Comparison of ENCODE assay signal across 1 cellular context in genomic region chr4:78776031-78776728, GRCh38.
TF ChIP-seq lines count a peak whose summit lies in the region.

Gene BMP2K, plus strand, starts transcription at chr4:78776350. Its CDS starts 194 bp downstream, at chr4:78776544.

TF ChIP-seq in K562, 482 proteins besides CTCF, POLR2A, EP300 and RAD21 (continued from another document and continues in another):
- TF ChIP-seq MAFG (tag; conservative IDR thresholded peaks at IDR 0.05) (no peak), PHB2 (IDR thresholded peaks at IDR 0.05; ENCODE audit: low read depth) (no peak), KLF13 (tag; IDR thresholded peaks at IDR 0.05; ENCODE audit: borderline replicate concordance, low read depth) (no peak), PCBP2 (IDR thresholded peaks at IDR 0.05; ENCODE audit: low read depth, low read length, poor library complexity, severe bottlenecking) (no peak), CCNT2 (IDR thresholded peaks at IDR 0.05; ENCODE audit: borderline replicate concordance, extremely low read depth, insufficient read length, low read depth, low read length) (peak; percentile 51), ZNF431 (CRISPR knock-in tag; IDR thresholded peaks at IDR 0.05) (0 out of 2 replicates have a peak, but pooled peaks have one; percentile 20), ZNF146 (CRISPR knock-in tag; IDR thresholded peaks at IDR 0.05; ENCODE audit: unreplicated experiment) (no peak), PYGO2 (tag; IDR thresholded peaks at IDR 0.05) (no peak), TBL1XR1 (IDR thresholded peaks at IDR 0.05; ENCODE audit: low read length in 2 of 2) (no peak), TEAD2 (tag; IDR thresholded peaks at IDR 0.05) (no peak), ZNF274 (IDR thresholded peaks at IDR 0.05; ENCODE audit: borderline replicate concordance, low read depth, low read length) (no peak), SRSF7 (optimal IDR thresholded peaks at IDR 0.05; ENCODE audit: low read depth, low read length) (no peak), PHF8 (IDR thresholded peaks at IDR 0.05; ENCODE audit: borderline replicate concordance, low read length) (peak; percentile 71; the same call in 1 of the 2 replicates), ZNF655 (CRISPR knock-in tag; IDR thresholded peaks at IDR 0.05) (no peak), SRSF3 (IDR thresholded peaks at IDR 0.05; ENCODE audit: insufficient read depth, low read length) (no peak), ATF6 (CRISPR knock-in tag; IDR thresholded peaks at IDR 0.05) (no peak), NFATC3 (IDR thresholded peaks at IDR 0.05) (no peak), CGGBP1 (CRISPR knock-in tag; IDR thresholded peaks at IDR 0.05) (no peak), POU5F1 (IDR thresholded peaks at IDR 0.05; ENCODE audit: borderline replicate concordance, low read depth, low read length, partially characterized antibody) (no peak), IRF2 (CRISPR knock-in tag; IDR thresholded peaks at IDR 0.05) (no peak), C11orf30 (IDR thresholded peaks at IDR 0.05; ENCODE audit: low read depth) (no peak), ZKSCAN1 (IDR thresholded peaks at IDR 0.05; ENCODE audit: low read depth, low read length) (0 out of 2 replicates have a peak, but pooled peaks have one; percentile 27), DIDO1 (tag; IDR thresholded peaks at IDR 0.05; ENCODE audit: low read depth) (no peak), RFX5 (IDR thresholded peaks at IDR 0.05; ENCODE audit: low read depth, low read length) (no peak), ZNF707 (CRISPR knock-in tag; conservative IDR thresholded peaks at IDR 0.05) (no peak), LEF1 (IDR thresholded peaks at IDR 0.05) (no peak), TRIM24 (IDR thresholded peaks at IDR 0.05) (no peak), NRF1 (conservative IDR thresholded peaks at IDR 0.05 in 1 of 2, IDR thresholded peaks at IDR 0.05 in 1 of 2) (no peak), ZNF696 (CRISPR knock-in tag; conservative IDR thresholded peaks at IDR 0.05) (no peak), RCOR1 (IDR thresholded peaks at IDR 0.05; ENCODE audit: borderline replicate concordance in 1 of 2, low read depth in 2 of 2, low read length in 2 of 2) (0 out of 4 replicates have a peak, but pooled peaks of 1 of the 2 experiments have one; percentile 18), ZNF584 (CRISPR knock-in tag; IDR thresholded peaks at IDR 0.05; ENCODE audit: low read depth) (no peak), KDM5B (IDR thresholded peaks at IDR 0.05; ENCODE audit: insufficient replicate concordance, low read depth, low read length) (no peak), ZNF384 (IDR thresholded peaks at IDR 0.05; ENCODE audit: low read depth, low read length) (no peak), ZNF143 (CRISPR knock-in tag; IDR thresholded peaks at IDR 0.05) (no peak), NONO (IDR thresholded peaks at IDR 0.05; ENCODE audit: low read depth in 2 of 2, low read length in 1 of 2) (0 out of 4 replicates have a peak, but pooled peaks of 1 of the 2 experiments have one; percentile 50), CBFB (CRISPR knock-in tag; IDR thresholded peaks at IDR 0.05) (no peak), CBX5 (IDR thresholded peaks at IDR 0.05; ENCODE audit: borderline replicate concordance, low read depth) (no peak), CC2D1A (IDR thresholded peaks at IDR 0.05) (no peak), EZH2 (IDR thresholded peaks at IDR 0.05; ENCODE audit: borderline replicate concordance, low read depth, low read length) (no peak), CCAR2 (IDR thresholded peaks at IDR 0.05; ENCODE audit: low read depth, low read length) (no peak), MCM7 (IDR thresholded peaks at IDR 0.05) (no peak), ZNF561 (CRISPR knock-in tag; conservative IDR thresholded peaks at IDR 0.05) (no peak), MED1 (CRISPR knock-in tag; IDR thresholded peaks at IDR 0.05; ENCODE audit: borderline replicate concordance) (no peak)
- TF ChIP-seq, protein P1, sequence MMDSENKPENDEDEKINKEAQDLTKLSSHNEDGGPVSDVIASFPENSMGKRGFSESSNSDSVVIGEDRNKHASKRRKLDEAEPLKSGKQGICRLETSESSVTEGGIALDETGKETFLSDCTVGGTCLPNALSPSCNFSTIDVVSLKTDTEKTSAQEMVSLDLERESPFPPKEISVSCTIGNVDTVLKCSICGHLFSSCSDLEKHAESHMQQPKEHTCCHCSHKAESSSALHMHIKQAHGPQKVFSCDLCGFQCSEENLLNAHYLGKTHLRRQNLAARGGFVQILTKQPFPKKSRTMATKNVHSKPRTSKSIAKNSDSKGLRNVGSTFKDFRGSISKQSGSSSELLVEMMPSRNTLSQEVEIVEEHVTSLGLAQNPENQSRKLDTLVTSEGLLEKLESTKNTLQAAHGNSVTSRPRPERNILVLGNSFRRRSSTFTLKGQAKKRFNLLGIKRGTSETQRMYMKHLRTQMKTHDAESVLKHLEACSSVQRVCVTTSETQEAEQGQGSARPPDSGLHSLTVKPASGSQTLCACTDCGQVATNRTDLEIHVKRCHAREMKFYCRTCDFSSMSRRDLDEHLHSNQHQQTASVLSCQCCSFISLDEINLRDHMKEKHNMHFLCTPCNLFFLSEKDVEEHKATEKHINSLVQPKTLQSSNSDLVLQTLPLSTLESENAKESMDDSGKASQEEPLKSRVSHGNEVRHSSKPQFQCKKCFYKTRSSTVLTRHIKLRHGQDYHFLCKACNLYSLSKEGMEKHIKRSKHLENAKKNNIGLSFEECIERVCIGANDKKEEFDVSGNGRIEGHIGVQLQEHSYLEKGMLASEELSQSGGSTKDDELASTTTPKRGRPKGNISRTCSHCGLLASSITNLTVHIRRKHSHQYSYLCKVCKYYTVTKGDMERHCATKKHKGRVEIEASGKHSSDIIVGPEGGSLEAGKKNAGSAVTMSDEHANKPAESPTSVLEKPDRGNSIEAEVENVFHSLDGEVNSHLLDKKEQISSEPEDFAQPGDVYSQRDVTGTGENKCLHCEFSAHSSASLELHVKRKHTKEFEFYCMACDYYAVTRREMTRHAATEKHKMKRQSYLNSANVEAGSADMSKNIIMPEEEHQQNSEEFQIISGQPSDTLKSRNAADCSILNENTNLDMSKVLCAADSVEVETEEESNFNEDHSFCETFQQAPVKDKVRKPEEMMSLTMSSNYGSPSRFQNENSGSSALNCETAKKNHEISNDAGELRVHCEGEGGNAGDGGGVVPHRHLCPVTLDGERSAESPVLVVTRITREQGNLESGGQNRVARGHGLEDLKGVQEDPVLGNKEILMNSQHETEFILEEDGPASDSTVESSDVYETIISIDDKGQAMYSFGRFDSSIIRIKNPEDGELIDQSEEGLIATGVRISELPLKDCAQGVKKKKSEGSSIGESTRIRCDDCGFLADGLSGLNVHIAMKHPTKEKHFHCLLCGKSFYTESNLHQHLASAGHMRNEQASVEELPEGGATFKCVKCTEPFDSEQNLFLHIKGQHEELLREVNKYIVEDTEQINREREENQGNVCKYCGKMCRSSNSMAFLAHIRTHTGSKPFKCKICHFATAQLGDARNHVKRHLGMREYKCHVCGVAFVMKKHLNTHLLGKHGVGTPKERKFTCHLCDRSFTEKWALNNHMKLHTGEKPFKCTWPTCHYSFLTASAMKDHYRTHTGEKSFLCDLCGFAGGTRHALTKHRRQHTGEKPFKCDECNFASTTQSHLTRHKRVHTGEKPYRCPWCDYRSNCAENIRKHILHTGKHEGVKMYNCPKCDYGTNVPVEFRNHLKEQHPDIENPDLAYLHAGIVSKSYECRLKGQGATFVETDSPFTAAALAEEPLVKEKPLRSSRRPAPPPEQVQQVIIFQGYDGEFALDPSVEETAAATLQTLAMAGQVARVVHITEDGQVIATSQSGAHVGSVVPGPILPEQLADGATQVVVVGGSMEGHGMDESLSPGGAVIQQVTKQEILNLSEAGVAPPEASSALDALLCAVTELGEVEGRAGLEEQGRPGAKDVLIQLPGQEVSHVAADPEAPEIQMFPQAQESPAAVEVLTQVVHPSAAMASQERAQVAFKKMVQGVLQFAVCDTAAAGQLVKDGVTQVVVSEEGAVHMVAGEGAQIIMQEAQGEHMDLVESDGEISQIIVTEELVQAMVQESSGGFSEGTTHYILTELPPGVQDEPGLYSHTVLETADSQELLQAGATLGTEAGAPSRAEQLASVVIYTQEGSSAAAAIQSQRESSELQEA (IDR thresholded peaks at IDR 0.05; ENCODE audit: low read depth) = no peak
- TF ChIP-seq, protein P2, sequence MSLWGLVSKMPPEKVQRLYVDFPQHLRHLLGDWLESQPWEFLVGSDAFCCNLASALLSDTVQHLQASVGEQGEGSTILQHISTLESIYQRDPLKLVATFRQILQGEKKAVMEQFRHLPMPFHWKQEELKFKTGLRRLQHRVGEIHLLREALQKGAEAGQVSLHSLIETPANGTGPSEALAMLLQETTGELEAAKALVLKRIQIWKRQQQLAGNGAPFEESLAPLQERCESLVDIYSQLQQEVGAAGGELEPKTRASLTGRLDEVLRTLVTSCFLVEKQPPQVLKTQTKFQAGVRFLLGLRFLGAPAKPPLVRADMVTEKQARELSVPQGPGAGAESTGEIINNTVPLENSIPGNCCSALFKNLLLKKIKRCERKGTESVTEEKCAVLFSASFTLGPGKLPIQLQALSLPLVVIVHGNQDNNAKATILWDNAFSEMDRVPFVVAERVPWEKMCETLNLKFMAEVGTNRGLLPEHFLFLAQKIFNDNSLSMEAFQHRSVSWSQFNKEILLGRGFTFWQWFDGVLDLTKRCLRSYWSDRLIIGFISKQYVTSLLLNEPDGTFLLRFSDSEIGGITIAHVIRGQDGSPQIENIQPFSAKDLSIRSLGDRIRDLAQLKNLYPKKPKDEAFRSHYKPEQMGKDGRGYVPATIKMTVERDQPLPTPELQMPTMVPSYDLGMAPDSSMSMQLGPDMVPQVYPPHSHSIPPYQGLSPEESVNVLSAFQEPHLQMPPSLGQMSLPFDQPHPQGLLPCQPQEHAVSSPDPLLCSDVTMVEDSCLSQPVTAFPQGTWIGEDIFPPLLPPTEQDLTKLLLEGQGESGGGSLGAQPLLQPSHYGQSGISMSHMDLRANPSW (CRISPR knock-in tag; IDR thresholded peaks at IDR 0.05) = no peak
- TF ChIP-seq, protein P3, sequence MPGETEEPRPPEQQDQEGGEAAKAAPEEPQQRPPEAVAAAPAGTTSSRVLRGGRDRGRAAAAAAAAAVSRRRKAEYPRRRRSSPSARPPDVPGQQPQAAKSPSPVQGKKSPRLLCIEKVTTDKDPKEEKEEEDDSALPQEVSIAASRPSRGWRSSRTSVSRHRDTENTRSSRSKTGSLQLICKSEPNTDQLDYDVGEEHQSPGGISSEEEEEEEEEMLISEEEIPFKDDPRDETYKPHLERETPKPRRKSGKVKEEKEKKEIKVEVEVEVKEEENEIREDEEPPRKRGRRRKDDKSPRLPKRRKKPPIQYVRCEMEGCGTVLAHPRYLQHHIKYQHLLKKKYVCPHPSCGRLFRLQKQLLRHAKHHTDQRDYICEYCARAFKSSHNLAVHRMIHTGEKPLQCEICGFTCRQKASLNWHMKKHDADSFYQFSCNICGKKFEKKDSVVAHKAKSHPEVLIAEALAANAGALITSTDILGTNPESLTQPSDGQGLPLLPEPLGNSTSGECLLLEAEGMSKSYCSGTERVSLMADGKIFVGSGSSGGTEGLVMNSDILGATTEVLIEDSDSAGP (CRISPR knock-in tag; IDR thresholded peaks at IDR 0.05) = no peak
- TF ChIP-seq, protein P4, sequence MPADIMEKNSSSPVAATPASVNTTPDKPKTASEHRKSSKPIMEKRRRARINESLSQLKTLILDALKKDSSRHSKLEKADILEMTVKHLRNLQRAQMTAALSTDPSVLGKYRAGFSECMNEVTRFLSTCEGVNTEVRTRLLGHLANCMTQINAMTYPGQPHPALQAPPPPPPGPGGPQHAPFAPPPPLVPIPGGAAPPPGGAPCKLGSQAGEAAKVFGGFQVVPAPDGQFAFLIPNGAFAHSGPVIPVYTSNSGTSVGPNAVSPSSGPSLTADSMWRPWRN (IDR thresholded peaks at IDR 0.05; ENCODE audit: low read depth) = no peak
- TF ChIP-seq, protein P5, sequence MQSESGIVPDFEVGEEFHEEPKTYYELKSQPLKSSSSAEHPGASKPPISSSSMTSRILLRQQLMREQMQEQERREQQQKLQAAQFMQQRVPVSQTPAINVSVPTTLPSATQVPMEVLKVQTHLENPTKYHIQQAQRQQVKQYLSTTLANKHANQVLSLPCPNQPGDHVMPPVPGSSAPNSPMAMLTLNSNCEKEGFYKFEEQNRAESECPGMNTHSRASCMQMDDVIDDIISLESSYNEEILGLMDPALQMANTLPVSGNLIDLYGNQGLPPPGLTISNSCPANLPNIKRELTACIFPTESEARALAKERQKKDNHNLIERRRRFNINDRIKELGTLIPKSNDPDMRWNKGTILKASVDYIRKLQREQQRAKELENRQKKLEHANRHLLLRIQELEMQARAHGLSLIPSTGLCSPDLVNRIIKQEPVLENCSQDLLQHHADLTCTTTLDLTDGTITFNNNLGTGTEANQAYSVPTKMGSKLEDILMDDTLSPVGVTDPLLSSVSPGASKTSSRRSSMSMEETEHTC (IDR thresholded peaks at IDR 0.05) = no peak
- TF ChIP-seq, protein P6, sequence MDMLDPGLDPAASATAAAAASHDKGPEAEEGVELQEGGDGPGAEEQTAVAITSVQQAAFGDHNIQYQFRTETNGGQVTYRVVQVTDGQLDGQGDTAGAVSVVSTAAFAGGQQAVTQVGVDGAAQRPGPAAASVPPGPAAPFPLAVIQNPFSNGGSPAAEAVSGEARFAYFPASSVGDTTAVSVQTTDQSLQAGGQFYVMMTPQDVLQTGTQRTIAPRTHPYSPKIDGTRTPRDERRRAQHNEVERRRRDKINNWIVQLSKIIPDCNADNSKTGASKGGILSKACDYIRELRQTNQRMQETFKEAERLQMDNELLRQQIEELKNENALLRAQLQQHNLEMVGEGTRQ (CRISPR knock-in tag; IDR thresholded peaks at IDR 0.05) = no peak
